22 cellular contexts compared by ENCODE assay signal in genomic region chr2:214989187-214989586, GRCh38.
"Had no signal": no experiment of that assay in that cellular context is flagged by ENCODE, and none has a peak within 500 bp of the region (broad histone marks: within the 10 kb centered on the region; RNA-seq: fewer than 3 reads in every experiment).

No MANE protein-coding gene starts in this region.

- H3K4me2 ChIP-seq: hepatocyte had no signal

- DNase-seq: activated CD4-positive, alpha-beta T cell treated with anti-CD3 and anti-CD28 coated beads for 48 hours; activated CD4-positive, alpha-beta T cell treated with anti-CD3 and anti-CD28 coated beads, Interleukin-2, amount 50 U/mL, for 48 hours; activated CD8-positive, alpha-beta memory T cell treated with anti-CD3 and anti-CD28 coated beads for 24 hours; activated effector memory CD4-positive, alpha-beta T cell treated with Interleukin-2 at 50 U/mL for 16 hours; activated naive CD4-positive, alpha-beta T cell treated with Interleukin-2 at 50 U/mL for 16 hours; anterior cingulate cortex; dermis blood vessel endothelial cell; effector CD4-positive, alpha-beta T cell; gastrocnemius medialis; islet precursor cell; mesenchymal stem cell; natural killer cell; posterior cingulate gyrus; retina; stimulated activated CD4-positive, alpha-beta T cell treated with anti-CD3 and anti-CD28 coated beads, Interleukin-12 subunit alpha, Interleukin-12 subunit beta, amount 100 ng/mL, for 4 hours; stimulated activated CD4-positive, alpha-beta T cell treated with anti-CD3 and anti-CD28 coated beads, Interleukin-4, amount 100 ng/mL, for 24 hours had no signal

- H3K4me1 ChIP-seq: gastrocnemius medialis, vagina had no signal

- H3K27ac ChIP-seq: gastrocnemius medialis, hepatocyte, skin epidermis, vagina, VCaP had no signal

- H3K79me2 ChIP-seq: hepatocyte had no signal

- H3K36me3 ChIP-seq: gastrocnemius medialis, vagina had no signal

- H3K4me3 ChIP-seq: gastrocnemius medialis, hepatocyte, skin epidermis, vagina had no signal

- H3K27me3 ChIP-seq: gastrocnemius medialis, hepatocyte, vagina had no signal

- H3K9me3 ChIP-seq: gastrocnemius medialis, vagina had no signal

- H2AFZ ChIP-seq: hepatocyte had no signal

- ATAC-seq: gastrocnemius medialis; natural killer cell; sciatic nerve; stimulated activated effector memory CD8-positive, alpha-beta T cell treated with anti-CD3 and anti-CD28 coated beads, Interleukin-12 subunit alpha, Interleukin-12 subunit beta, amount 100 ng/mL, for 72 hours had no signal
